10 cellular contexts compared by ENCODE assay signal in the genomic region with DNA sequence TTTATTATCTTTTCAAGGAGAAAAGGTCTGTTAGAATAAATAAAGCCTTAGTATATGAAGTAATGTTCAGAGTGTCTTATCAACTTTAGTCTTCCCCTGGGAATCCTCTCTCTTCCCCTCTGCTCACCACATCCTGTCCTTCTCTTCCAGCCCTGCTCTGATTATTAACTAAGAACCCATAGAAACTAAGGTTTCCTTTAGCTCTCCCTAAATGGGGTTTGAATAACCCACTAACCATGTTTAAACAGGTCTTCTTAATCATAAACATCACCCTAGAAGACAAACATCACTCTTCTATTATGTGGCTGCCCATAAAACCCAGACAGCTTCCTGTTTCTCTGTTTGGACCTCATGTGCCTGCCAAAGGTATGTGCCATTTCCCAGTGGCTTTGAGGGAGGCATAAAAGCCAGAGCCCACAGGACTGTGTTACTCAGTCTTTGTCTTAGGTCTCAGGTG. TPM values are rescaled to one million over a fixed set of nuclear protein-coding genes. Genes with fewer than 3 reads are reported as not detected.
DNase-seq lines count a peak whose midpoint lies in the region; ATAC-seq and TF ChIP-seq lines count a peak whose summit lies in the region.
"Had no signal": no experiment of that assay in that cellular context is flagged by ENCODE, and none has a peak within 500 bp of the region (broad histone marks: within the 10 kb centered on the region; RNA-seq: fewer than 3 reads in every experiment).

No MANE protein-coding gene starts in this region.

- no peaks in the 10 kb centered on the region for H3K27me3 ChIP-seq in BE2C

- ATAC-seq in GM21737 (IDR thresholded peaks at IDR 0.05; ENCODE audit: unreplicated experiment), result peak; percentile 70
- ATAC-seq in GM18517 (IDR thresholded peaks at IDR 0.05; ENCODE audit: unreplicated experiment), result no peak

- no peaks in the 10 kb centered on the region; the same call in 1 of the 2 replicates for H3K9me3 ChIP-seq in BE2C

- H3K4me1 ChIP-seq in BE2C, result no peaks in the 10 kb centered on the region

- DNase-seq in COLO668 (lab: John Stamatoyannopoulos, UW; ENCODE audit: unreplicated experiment) (peak; percentile 18), NCI-H2196 treated with DMSO at 0.1 percent for 48 hours (lab: John Stamatoyannopoulos, UW; ENCODE audit: unreplicated experiment) (peak; percentile 70), fibroblast of the aortic adventitia (ENCODE audit: low read depth) (peak; percentile 79), hippocampal formation (lab: John Stamatoyannopoulos, UW) (no peak), BE2C (no peak)
- no peak for DNase-seq in activated CD4-positive, alpha-beta T cell treated with anti-CD3 and anti-CD28 coated beads for 1 hour
- DNase-seq: Kasumi-1; stimulated activated CD4-positive, alpha-beta T cell treated with anti-CD3 and anti-CD28 coated beads, Interleukin-12 subunit alpha, Interleukin-12 subunit beta, amount 100 ng/mL, for 4 hours had no signal

- H3K36me3 ChIP-seq in BE2C, result no peaks in the 10 kb centered on the region

- no peak overlapping the region for H3K4me3 ChIP-seq in fibroblast of the aortic adventitia (ENCODE audit: low read depth, low read length)
- H3K4me3 ChIP-seq in BE2C (ENCODE audit: low read depth, low read length), result no peak overlapping the region

- TF ChIP-seq CTCF in fibroblast of the aortic adventitia (IDR thresholded peaks at IDR 0.05; ENCODE audit: insufficient read depth, low read length), result no peak
- TF ChIP-seq CTCF in BE2C (IDR thresholded peaks at IDR 0.05; ENCODE audit: low read depth, low read length), result no peak

RNA-seq across cellular contexts. Expression of gene SLC14A1, which starts 50.1 kb away (rescaled TPM):
- total RNA-seq in fibroblast of the aortic adventitia (ENCODE audit: low replicate concordance), result 5.6 and 254 TPM in 2 replicates
- polyA plus RNA-seq in BE2C (2012; ENCODE audit: insufficient read depth, insufficient read length, low read depth), result not detected

RNA-seq across cellular contexts. Expression of gene SIGLEC15, which starts 51.4 kb away (rescaled TPM):
- 8.4 TPM in 1 of 2 replicates, not detected in the other for total RNA-seq in fibroblast of the aortic adventitia (ENCODE audit: low replicate concordance)
- 0.45 TPM for polyA plus RNA-seq in BE2C (2012; ENCODE audit: insufficient read depth, insufficient read length, low read depth)

Comparison
In these comparisons a context has a peak if more than half of its experiments do, and no peak if none do; other contexts are left out.
1. DNase-seq: peak in COLO668 (single experiment), NCI-H2196 treated with DMSO at 0.1 percent for 48 hours (single experiment) and fibroblast of the aortic adventitia (single experiment); none in hippocampal formation (0 of 2), activated CD4-positive, alpha-beta T cell treated with anti-CD3 and anti-CD28 coated beads for 1 hour (single experiment) and BE2C (single experiment).